ENCODE assay signal across 1 cellular context in genomic region chr10:77911535-77912123, GRCh38.
TF ChIP-seq lines count a peak whose summit lies in the region.

No MANE protein-coding gene starts in this region.

TF ChIP-seq in HepG2, 621 proteins besides CTCF, POLR2A, EP300 and RAD21 (continued from another document and continues in another):
- TF ChIP-seq MLX (CRISPR knock-in tag; IDR thresholded peaks at IDR 0.05): no peak
- no peak for TF ChIP-seq NCOR1 (IDR thresholded peaks at IDR 0.05; ENCODE audit: borderline replicate concordance, low read length)
- 0 out of 2 replicates have a peak, but pooled peaks have one; percentile 21 for TF ChIP-seq THRA (CRISPR knock-in tag; IDR thresholded peaks at IDR 0.05; ENCODE audit: borderline replicate concordance)
- no peak for TF ChIP-seq CREB1 (IDR thresholded peaks at IDR 0.05)
- no peak for TF ChIP-seq CREB1 (CRISPR knock-in tag; IDR thresholded peaks at IDR 0.05)
- no peak for TF ChIP-seq ZNF891 (CRISPR knock-in tag; IDR thresholded peaks at IDR 0.05)
- TF ChIP-seq ZNF263 (CRISPR knock-in tag; IDR thresholded peaks at IDR 0.05): peak; percentile 49; the same call in 1 of the 2 replicates
- TF ChIP-seq ZNF574 (CRISPR knock-in tag; IDR thresholded peaks at IDR 0.05): no peak
- TF ChIP-seq ZNF142 (CRISPR knock-in tag; IDR thresholded peaks at IDR 0.05): no peak
- TF ChIP-seq PLSCR1 (CRISPR knock-in tag; IDR thresholded peaks at IDR 0.05; ENCODE audit: borderline replicate concordance): no peak
- no peak for TF ChIP-seq SKI (IDR thresholded peaks at IDR 0.05; ENCODE audit: partially characterized antibody)
- peak; percentile 44; the same call in 1 of the 2 replicates for TF ChIP-seq ZNF331 (CRISPR knock-in tag; IDR thresholded peaks at IDR 0.05)
- TF ChIP-seq REPIN1 (CRISPR knock-in tag; IDR thresholded peaks at IDR 0.05; ENCODE audit: borderline replicate concordance, low read depth): no peak
- TF ChIP-seq ETS1 (CRISPR knock-in tag; IDR thresholded peaks at IDR 0.05): no peak
- peak; percentile 81 for TF ChIP-seq ARID5B (CRISPR knock-in tag; IDR thresholded peaks at IDR 0.05)
- TF ChIP-seq ARNT (IDR thresholded peaks at IDR 0.05): no peak
- TF ChIP-seq FLYWCH1 (CRISPR knock-in tag; IDR thresholded peaks at IDR 0.05): no peak
- TF ChIP-seq ZNF839 (CRISPR knock-in tag; IDR thresholded peaks at IDR 0.05; ENCODE audit: borderline replicate concordance): no peak
- TF ChIP-seq CHD4 (IDR thresholded peaks at IDR 0.05; ENCODE audit: borderline replicate concordance, low read length): no peak
- no peak for TF ChIP-seq SETDB1 (CRISPR knock-in tag; IDR thresholded peaks at IDR 0.05; ENCODE audit: borderline replicate concordance)
- TF ChIP-seq CHCHD3 (CRISPR knock-in tag; IDR thresholded peaks at IDR 0.05): no peak
- TF ChIP-seq SOX5 (CRISPR knock-in tag; IDR thresholded peaks at IDR 0.05; ENCODE audit: borderline replicate concordance): peak; percentile 66; the same call in 1 of the 2 replicates
- TF ChIP-seq ZMAT3 (CRISPR knock-in tag; conservative IDR thresholded peaks at IDR 0.05): no peak
- TF ChIP-seq ZNF556 (CRISPR knock-in tag; IDR thresholded peaks at IDR 0.05; ENCODE audit: borderline replicate concordance): no peak
- no peak for TF ChIP-seq ZNF816 (CRISPR knock-in tag; IDR thresholded peaks at IDR 0.05; ENCODE audit: borderline replicate concordance)
- TF ChIP-seq POGZ (CRISPR knock-in tag; IDR thresholded peaks at IDR 0.05): peak; percentile 68
- no peak for TF ChIP-seq RORA (CRISPR knock-in tag; IDR thresholded peaks at IDR 0.05)
- peak; percentile 78 for TF ChIP-seq HDAC2 (CRISPR knock-in tag; IDR thresholded peaks at IDR 0.05)
- no peak for TF ChIP-seq CERS6 (CRISPR knock-in tag; IDR thresholded peaks at IDR 0.05)
- TF ChIP-seq HES4 (CRISPR knock-in tag; IDR thresholded peaks at IDR 0.05; ENCODE audit: borderline replicate concordance): no peak
- TF ChIP-seq ISX (CRISPR knock-in tag; conservative IDR thresholded peaks at IDR 0.05): no peak
- no peak for TF ChIP-seq ZNF7 (CRISPR knock-in tag; IDR thresholded peaks at IDR 0.05)
- no peak for TF ChIP-seq EED (CRISPR knock-in tag; IDR thresholded peaks at IDR 0.05)
- TF ChIP-seq NFYB (CRISPR knock-in tag; IDR thresholded peaks at IDR 0.05): no peak
- TF ChIP-seq HHEX (CRISPR knock-in tag; IDR thresholded peaks at IDR 0.05): no peak
- 0 out of 2 replicates have a peak, but pooled peaks have one; percentile 50 for TF ChIP-seq KLF12 (CRISPR knock-in tag; IDR thresholded peaks at IDR 0.05; ENCODE audit: borderline replicate concordance)
- no peak for TF ChIP-seq SMYD3 (CRISPR knock-in tag; IDR thresholded peaks at IDR 0.05)
- no peak for TF ChIP-seq ZNF704 (CRISPR knock-in tag; IDR thresholded peaks at IDR 0.05; ENCODE audit: borderline replicate concordance)
- TF ChIP-seq ZNF350 (CRISPR knock-in tag; IDR thresholded peaks at IDR 0.05; ENCODE audit: borderline replicate concordance, low read depth): no peak; the same call in 1 of the 2 replicates
- TF ChIP-seq RXRB (CRISPR knock-in tag; IDR thresholded peaks at IDR 0.05; ENCODE audit: borderline replicate concordance): peak; percentile 61
- peak; percentile 94 for TF ChIP-seq ZNF121 (CRISPR knock-in tag; IDR thresholded peaks at IDR 0.05)
- TF ChIP-seq HNF1B (CRISPR knock-in tag; IDR thresholded peaks at IDR 0.05): 0 out of 2 replicates have a peak, but pooled peaks have one; percentile 19
